ENCODE assay signal across 38 cellular contexts in the genomic region with DNA sequence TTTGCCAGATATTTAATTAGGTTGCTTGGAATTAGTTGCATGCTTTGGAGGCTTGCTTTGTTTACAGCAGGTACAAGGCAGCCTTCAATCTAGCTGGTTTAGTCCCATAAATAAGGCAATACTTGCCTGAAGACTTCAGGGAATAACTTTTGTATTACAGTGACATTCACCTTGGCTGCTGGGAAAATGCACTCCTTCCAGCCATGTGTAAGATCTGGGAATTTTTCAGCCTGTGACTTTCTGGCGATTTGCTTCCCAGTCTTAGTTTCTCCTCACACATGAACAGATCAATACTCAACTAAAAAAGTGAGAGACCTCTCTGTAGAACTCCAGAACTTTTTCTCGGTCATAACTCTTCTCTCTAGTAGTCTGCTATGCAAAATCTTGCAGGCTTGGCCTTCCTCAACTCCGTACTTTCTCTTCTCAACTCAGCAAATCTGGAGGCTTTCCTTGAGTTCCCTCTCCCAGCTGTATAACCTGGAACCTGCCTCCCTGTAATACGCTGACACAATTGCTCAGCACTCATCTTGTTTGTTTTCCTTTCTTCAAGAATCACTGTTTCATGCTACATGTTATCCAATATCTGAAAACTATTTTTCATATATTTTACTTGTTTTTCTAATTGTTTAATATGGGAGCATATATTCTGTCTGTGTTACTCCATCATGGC.
"Had no signal": no experiment of that assay in that cellular context is flagged by ENCODE, and none has a peak within 500 bp of the region (broad histone marks: within the 10 kb centered on the region; RNA-seq: fewer than 3 reads in every experiment).

No MANE protein-coding gene starts in this region.

- ATAC-seq: activated CD4-positive, alpha-beta T cell treated with anti-CD3 and anti-CD28 coated beads for 36 hours; activated CD4-positive, CD25-positive, alpha-beta regulatory T cell treated with anti-CD3 and anti-CD28 coated beads, Interleukin-2, amount 50 U/mL, for 24 hours; activated CD8-positive, alpha-beta memory T cell treated with anti-CD3 and anti-CD28 coated beads, Interleukin-2, amount 10 ng/mL, durations not matched to agents 7 days and 5 days; activated CD8-positive, alpha-beta T cell treated with anti-CD3 and anti-CD28 coated beads, Interleukin-2, amount 10 ng/mL, durations not matched to agents 7 days and 5 days; activated naive CD8-positive, alpha-beta T cell treated with anti-CD3 and anti-CD28 coated beads, Interleukin-2, amount 50 U/mL, for 24 hours; WTC11 had no signal

- H3K27me3 ChIP-seq: ascending aorta, cardiac muscle cell had no signal

- H3K4me1 Mint-ChIP-seq: activated CD4-positive, alpha-beta memory T cell treated with anti-CD3 and anti-CD28 coated beads, Interleukin-2, amount 10 ng/mL, durations not matched to agents 7 days and 5 days; activated CD4-positive, alpha-beta T cell treated with anti-CD3 and anti-CD28 coated beads for 36 hours; activated CD4-positive, alpha-beta T cell treated with anti-CD3 and anti-CD28 coated beads, Interleukin-2, amount 10 ng/mL, durations not matched to agents 7 days and 5 days; activated CD8-positive, alpha-beta memory T cell treated with anti-CD3 and anti-CD28 coated beads, Interleukin-2, amount 10 ng/mL, durations not matched to agents 7 days and 5 days; activated naive CD4-positive, alpha-beta T cell treated with anti-CD3 and anti-CD28 coated beads, Interleukin-2, amount 50 U/mL, for 24 hours; activated naive CD8-positive, alpha-beta T cell treated with anti-CD3 and anti-CD28 coated beads, Interleukin-2, amount 50 U/mL, for 24 hours; brain; central memory CD8-positive, alpha-beta T cell had no signal

- H3K27me3 Mint-ChIP-seq: activated CD4-positive, alpha-beta memory T cell treated with anti-CD3 and anti-CD28 coated beads, Interleukin-2, amount 10 ng/mL, durations not matched to agents 7 days and 5 days; activated CD4-positive, alpha-beta T cell treated with anti-CD3 and anti-CD28 coated beads, Interleukin-2, amount 10 ng/mL, durations not matched to agents 7 days and 5 days; activated CD8-positive, alpha-beta memory T cell treated with anti-CD3 and anti-CD28 coated beads, Interleukin-2, amount 10 ng/mL, durations not matched to agents 7 days and 5 days; activated naive CD4-positive, alpha-beta T cell treated with anti-CD3 and anti-CD28 coated beads, Interleukin-2, amount 10 ng/mL, durations not matched to agents 7 days and 5 days had no signal

- H3K4me3 Mint-ChIP-seq: activated CD4-positive, alpha-beta memory T cell treated with anti-CD3 and anti-CD28 coated beads, Interleukin-2, amount 10 ng/mL, durations not matched to agents 7 days and 5 days; activated CD4-positive, alpha-beta T cell treated with anti-CD3 and anti-CD28 coated beads for 36 hours; activated CD4-positive, alpha-beta T cell treated with anti-CD3 and anti-CD28 coated beads, Interleukin-2, amount 10 ng/mL, durations not matched to agents 7 days and 5 days; activated CD8-positive, alpha-beta memory T cell treated with anti-CD3 and anti-CD28 coated beads, Interleukin-2, amount 10 ng/mL, durations not matched to agents 7 days and 5 days; activated CD8-positive, alpha-beta T cell treated with anti-CD3 and anti-CD28 coated beads, Interleukin-2, amount 10 ng/mL, durations not matched to agents 7 days and 5 days; activated naive CD4-positive, alpha-beta T cell treated with anti-CD3 and anti-CD28 coated beads, Interleukin-2, amount 10 ng/mL, durations not matched to agents 7 days and 5 days; activated naive CD4-positive, alpha-beta T cell treated with anti-CD3 and anti-CD28 coated beads, Interleukin-2, amount 50 U/mL, for 24 hours; activated naive CD8-positive, alpha-beta T cell; activated naive CD8-positive, alpha-beta T cell treated with anti-CD3 and anti-CD28 coated beads, Interleukin-2, amount 10 ng/mL, durations not matched to agents 7 days and 5 days; activated naive CD8-positive, alpha-beta T cell treated with anti-CD3 and anti-CD28 coated beads, Interleukin-2, amount 50 U/mL, for 24 hours; activated T-cell treated with anti-CD3 and anti-CD28 coated beads, Interleukin-2, amount 50 U/mL, for 24 hours; brain; central memory CD8-positive, alpha-beta T cell; T-helper 1 cell treated with Interleukin-12 subunit alpha and Interleukin-12 subunit beta and Interleukin-4 antibody, amounts not matched to agents 30 μg/mL and 1 μg/mL, for 36 hours; T-helper 2 cell treated with Interferon-gamma antibody and Interleukin-4, amounts not matched to agents 5 μg/mL and 100 μg/mL, for 36 hours; WTC11 had no signal

- H3K27ac Mint-ChIP-seq: activated CD4-positive, alpha-beta memory T cell treated with anti-CD3 and anti-CD28 coated beads, Interleukin-2, amount 10 ng/mL, durations not matched to agents 7 days and 5 days; activated CD4-positive, alpha-beta T cell treated with anti-CD3 and anti-CD28 coated beads for 36 hours; activated CD4-positive, alpha-beta T cell treated with anti-CD3 and anti-CD28 coated beads, Interleukin-2, amount 10 ng/mL, durations not matched to agents 7 days and 5 days; activated CD8-positive, alpha-beta memory T cell treated with anti-CD3 and anti-CD28 coated beads, Interleukin-2, amount 10 ng/mL, durations not matched to agents 7 days and 5 days; activated CD8-positive, alpha-beta T cell treated with anti-CD3 and anti-CD28 coated beads, Interleukin-2, amount 10 ng/mL, durations not matched to agents 7 days and 5 days; activated naive CD4-positive, alpha-beta T cell treated with anti-CD3 and anti-CD28 coated beads, Interleukin-2, amount 10 ng/mL, durations not matched to agents 7 days and 5 days; activated naive CD4-positive, alpha-beta T cell treated with anti-CD3 and anti-CD28 coated beads, Interleukin-2, amount 50 U/mL, for 24 hours; activated naive CD8-positive, alpha-beta T cell; activated naive CD8-positive, alpha-beta T cell treated with anti-CD3 and anti-CD28 coated beads, Interleukin-2, amount 10 ng/mL, durations not matched to agents 7 days and 5 days; activated naive CD8-positive, alpha-beta T cell treated with anti-CD3 and anti-CD28 coated beads, Interleukin-2, amount 50 U/mL, for 24 hours; activated T-cell treated with anti-CD3 and anti-CD28 coated beads, Interleukin-2, amount 50 U/mL, for 24 hours; activated T-helper 2 cell treated with anti-CD3 and anti-CD28 coated beads, Interferon-gamma antibody, Interleukin-2, Interleukin-4, amounts not matched to agents 10 μg/mL and 5 μg/mL and 100 μg/mL, durations not matched to agents 14 hours and 24 hours and 36 hours; brain; T-helper 1 cell treated with Interleukin-12 subunit alpha and Interleukin-12 subunit beta and Interleukin-4 antibody, amounts not matched to agents 30 μg/mL and 1 μg/mL, for 36 hours; T-helper 2 cell treated with Interferon-gamma antibody and Interleukin-4, amounts not matched to agents 5 μg/mL and 100 μg/mL, for 36 hours; WTC11 had no signal

- FAIRE-seq: bronchial epithelial cell had no signal

- H3K4me1 ChIP-seq: ascending aorta had no signal

- H3K27ac ChIP-seq: ascending aorta, cardiac muscle cell, WERI-Rb-1 had no signal

- H3K9me3 ChIP-seq: ascending aorta had no signal

- DNase-seq: activated CD4-positive, alpha-beta memory T cell treated with anti-CD3 and anti-CD28 coated beads, Interleukin-2, amount 10 ng/mL, durations not matched to agents 7 days and 5 days; activated CD4-positive, alpha-beta T cell treated with anti-CD3 and anti-CD28 coated beads for 1 hour; activated CD4-positive, alpha-beta T cell treated with anti-CD3 and anti-CD28 coated beads for 36 hours; activated CD4-positive, alpha-beta T cell treated with anti-CD3 and anti-CD28 coated beads for 48 hours; activated CD4-positive, alpha-beta T cell treated with anti-CD3 and anti-CD28 coated beads, Interleukin-2, amount 10 ng/mL, durations not matched to agents 7 days and 5 days; activated CD4-positive, alpha-beta T cell treated with anti-CD3 and anti-CD28 coated beads, Interleukin-2, amount 50 U/mL, for 48 hours; activated CD4-positive, CD25-positive, alpha-beta regulatory T cell; activated CD8-positive, alpha-beta memory T cell treated with anti-CD3 and anti-CD28 coated beads for 24 hours; activated CD8-positive, alpha-beta memory T cell treated with anti-CD3 and anti-CD28 coated beads, Interleukin-2, amount 10 ng/mL, durations not matched to agents 7 days and 5 days; activated CD8-positive, alpha-beta memory T cell treated with anti-CD3 and anti-CD28 coated beads, Interleukin-2, amount 50 U/mL, for 48 hours; activated CD8-positive, alpha-beta T cell treated with anti-CD3 and anti-CD28 coated beads, Interleukin-2, amount 10 ng/mL, durations not matched to agents 7 days and 5 days; activated effector memory CD4-positive, alpha-beta T cell treated with Interleukin-2 at 50 U/mL for 16 hours; activated gamma-delta T cell; activated naive CD4-positive, alpha-beta T cell treated with anti-CD3 and anti-CD28 coated beads, Interleukin-2, amount 10 ng/mL, durations not matched to agents 7 days and 5 days; activated naive CD4-positive, alpha-beta T cell treated with Interleukin-2 at 50 U/mL for 16 hours; activated naive CD8-positive, alpha-beta T cell treated with anti-CD3 and anti-CD28 coated beads, Interleukin-2, amount 10 ng/mL, durations not matched to agents 7 days and 5 days; activated naive CD8-positive, alpha-beta T cell treated with anti-CD3 and anti-CD28 coated beads, Interleukin-2, amount 50 U/mL, for 24 hours; activated T-cell treated with anti-CD3 and anti-CD28 coated beads, Interleukin-2, amount 50 U/mL, for 24 hours; activated T-cell treated with anti-CD3 and anti-CD28 coated beads, Interleukin-2, amount 50 U/mL, for 48 hours; amygdala; anterior cingulate cortex; caudate nucleus; T-helper 1 cell; T-helper 2 cell; T-helper 9 cell; WERI-Rb-1 had no signal

- H3K9me3 Mint-ChIP-seq: activated CD4-positive, alpha-beta memory T cell treated with anti-CD3 and anti-CD28 coated beads, Interleukin-2, amount 10 ng/mL, durations not matched to agents 7 days and 5 days; activated CD4-positive, alpha-beta T cell treated with anti-CD3 and anti-CD28 coated beads, Interleukin-2, amount 10 ng/mL, durations not matched to agents 7 days and 5 days; activated naive CD4-positive, alpha-beta T cell treated with anti-CD3 and anti-CD28 coated beads, Interleukin-2, amount 10 ng/mL, durations not matched to agents 7 days and 5 days; activated naive CD4-positive, alpha-beta T cell treated with anti-CD3 and anti-CD28 coated beads, Interleukin-2, amount 50 U/mL, for 24 hours; activated T-cell treated with anti-CD3 and anti-CD28 coated beads, Interleukin-2, amount 50 U/mL, for 24 hours; activated T-helper 2 cell treated with anti-CD3 and anti-CD28 coated beads, Interferon-gamma antibody, Interleukin-2, Interleukin-4, amounts not matched to agents 10 μg/mL and 5 μg/mL and 100 μg/mL, durations not matched to agents 14 hours and 24 hours and 36 hours; central memory CD8-positive, alpha-beta T cell; T-helper 2 cell treated with Interferon-gamma antibody and Interleukin-4, amounts not matched to agents 5 μg/mL and 100 μg/mL, for 36 hours had no signal

- H3K36me3 Mint-ChIP-seq: activated CD8-positive, alpha-beta memory T cell treated with anti-CD3 and anti-CD28 coated beads, Interleukin-2, amount 10 ng/mL, durations not matched to agents 7 days and 5 days; activated naive CD4-positive, alpha-beta T cell treated with anti-CD3 and anti-CD28 coated beads, Interleukin-2, amount 10 ng/mL, durations not matched to agents 7 days and 5 days; activated naive CD4-positive, alpha-beta T cell treated with anti-CD3 and anti-CD28 coated beads, Interleukin-2, amount 50 U/mL, for 24 hours; activated naive CD8-positive, alpha-beta T cell; activated naive CD8-positive, alpha-beta T cell treated with anti-CD3 and anti-CD28 coated beads, Interleukin-2, amount 10 ng/mL, durations not matched to agents 7 days and 5 days; brain had no signal

- H3K4me3 ChIP-seq: ascending aorta, cardiac muscle cell had no signal

- H3K36me3 ChIP-seq: ascending aorta, cardiac muscle cell, WERI-Rb-1 had no signal
